2 cellular contexts compared by ENCODE assay signal in the genomic region with DNA sequence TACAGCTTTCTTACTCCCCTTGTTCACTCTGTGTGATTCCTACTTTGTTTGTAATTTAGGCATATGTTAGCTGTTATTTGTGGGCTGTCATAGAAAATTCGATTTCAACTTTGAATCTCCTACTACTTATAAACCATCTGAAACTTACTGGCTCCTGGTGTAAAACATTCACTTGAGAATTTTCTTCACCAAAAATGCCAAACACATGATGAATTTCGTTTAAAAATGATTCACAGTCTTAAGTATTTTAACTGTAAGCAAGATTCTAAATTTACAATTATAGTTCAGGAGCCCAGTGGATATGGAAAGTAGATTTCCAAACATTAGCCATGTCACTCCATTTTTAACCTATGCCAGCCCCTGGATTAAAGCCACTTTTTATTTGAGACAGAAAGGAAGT.
TF ChIP-seq lines count a peak whose summit lies in the region.

No MANE protein-coding gene starts in this region.

TF ChIP-seq in liver, 16 proteins besides CTCF, POLR2A, EP300 and RAD21:
- TF ChIP-seq FOXA1 (IDR thresholded peaks at IDR 0.05) = no peak
- no peak for TF ChIP-seq JUND (IDR thresholded peaks at IDR 0.05)
- TF ChIP-seq HNF4G (IDR thresholded peaks at IDR 0.05) = no peak
- no peak for TF ChIP-seq RXRA (IDR thresholded peaks at IDR 0.05)
- peak; percentile 48 for TF ChIP-seq YY1 (IDR thresholded peaks at IDR 0.05)

TF ChIP-seq in HepG2, 621 proteins besides CTCF, POLR2A, EP300 and RAD21:
- TF ChIP-seq, protein P1, sequence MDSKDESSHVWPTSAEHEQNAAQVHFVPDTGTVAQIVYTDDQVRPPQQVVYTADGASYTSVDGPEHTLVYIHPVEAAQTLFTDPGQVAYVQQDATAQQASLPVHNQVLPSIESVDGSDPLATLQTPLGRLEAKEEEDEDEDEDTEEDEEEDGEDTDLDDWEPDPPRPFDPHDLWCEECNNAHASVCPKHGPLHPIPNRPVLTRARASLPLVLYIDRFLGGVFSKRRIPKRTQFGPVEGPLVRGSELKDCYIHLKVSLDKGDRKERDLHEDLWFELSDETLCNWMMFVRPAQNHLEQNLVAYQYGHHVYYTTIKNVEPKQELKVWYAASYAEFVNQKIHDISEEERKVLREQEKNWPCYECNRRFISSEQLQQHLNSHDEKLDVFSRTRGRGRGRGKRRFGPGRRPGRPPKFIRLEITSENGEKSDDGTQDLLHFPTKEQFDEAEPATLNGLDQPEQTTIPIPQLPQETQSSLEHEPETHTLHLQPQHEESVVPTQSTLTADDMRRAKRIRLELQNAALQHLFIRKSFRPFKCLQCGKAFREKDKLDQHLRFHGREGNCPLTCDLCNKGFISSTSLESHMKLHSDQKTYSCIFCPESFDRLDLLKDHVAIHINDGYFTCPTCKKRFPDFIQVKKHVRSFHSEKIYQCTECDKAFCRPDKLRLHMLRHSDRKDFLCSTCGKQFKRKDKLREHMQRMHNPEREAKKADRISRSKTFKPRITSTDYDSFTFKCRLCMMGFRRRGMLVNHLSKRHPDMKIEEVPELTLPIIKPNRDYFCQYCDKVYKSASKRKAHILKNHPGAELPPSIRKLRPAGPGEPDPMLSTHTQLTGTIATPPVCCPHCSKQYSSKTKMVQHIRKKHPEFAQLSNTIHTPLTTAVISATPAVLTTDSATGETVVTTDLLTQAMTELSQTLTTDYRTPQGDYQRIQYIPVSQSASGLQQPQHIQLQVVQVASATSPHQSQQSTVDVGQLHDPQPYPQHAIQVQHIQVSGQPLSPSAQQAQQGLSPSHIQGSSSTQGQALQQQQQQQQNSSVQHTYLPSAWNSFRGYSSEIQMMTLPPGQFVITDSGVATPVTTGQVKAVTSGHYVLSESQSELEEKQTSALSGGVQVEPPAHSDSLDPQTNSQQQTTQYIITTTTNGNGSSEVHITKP (CRISPR knock-in tag; IDR thresholded peaks at IDR 0.05; ENCODE audit: low read depth) = no peak
- no peak for TF ChIP-seq KLF12 (CRISPR knock-in tag; IDR thresholded peaks at IDR 0.05; ENCODE audit: borderline replicate concordance)
- TF ChIP-seq, protein P2, sequence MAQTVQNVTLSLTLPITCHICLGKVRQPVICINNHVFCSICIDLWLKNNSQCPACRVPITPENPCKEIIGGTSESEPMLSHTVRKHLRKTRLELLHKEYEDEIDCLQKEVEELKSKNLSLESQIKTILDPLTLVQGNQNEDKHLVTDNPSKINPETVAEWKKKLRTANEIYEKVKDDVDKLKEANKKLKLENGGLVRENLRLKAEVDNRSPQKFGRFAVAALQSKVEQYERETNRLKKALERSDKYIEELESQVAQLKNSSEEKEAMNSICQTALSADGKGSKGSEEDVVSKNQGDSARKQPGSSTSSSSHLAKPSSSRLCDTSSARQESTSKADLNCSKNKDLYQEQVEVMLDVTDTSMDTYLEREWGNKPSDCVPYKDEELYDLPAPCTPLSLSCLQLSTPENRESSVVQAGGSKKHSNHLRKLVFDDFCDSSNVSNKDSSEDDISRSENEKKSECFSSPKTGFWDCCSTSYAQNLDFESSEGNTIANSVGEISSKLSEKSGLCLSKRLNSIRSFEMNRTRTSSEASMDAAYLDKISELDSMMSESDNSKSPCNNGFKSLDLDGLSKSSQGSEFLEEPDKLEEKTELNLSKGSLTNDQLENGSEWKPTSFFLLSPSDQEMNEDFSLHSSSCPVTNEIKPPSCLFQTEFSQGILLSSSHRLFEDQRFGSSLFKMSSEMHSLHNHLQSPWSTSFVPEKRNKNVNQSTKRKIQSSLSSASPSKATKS (CRISPR knock-in tag; IDR thresholded peaks at IDR 0.05) = no peak
- no peak for TF ChIP-seq ZNF616 (CRISPR knock-in tag; IDR thresholded peaks at IDR 0.05; ENCODE audit: low read depth)
TF ChIP-seq in HepG2: peak in this region for 0.
